Comparison of ENCODE assay signal across 34 cellular contexts in the genomic region with DNA sequence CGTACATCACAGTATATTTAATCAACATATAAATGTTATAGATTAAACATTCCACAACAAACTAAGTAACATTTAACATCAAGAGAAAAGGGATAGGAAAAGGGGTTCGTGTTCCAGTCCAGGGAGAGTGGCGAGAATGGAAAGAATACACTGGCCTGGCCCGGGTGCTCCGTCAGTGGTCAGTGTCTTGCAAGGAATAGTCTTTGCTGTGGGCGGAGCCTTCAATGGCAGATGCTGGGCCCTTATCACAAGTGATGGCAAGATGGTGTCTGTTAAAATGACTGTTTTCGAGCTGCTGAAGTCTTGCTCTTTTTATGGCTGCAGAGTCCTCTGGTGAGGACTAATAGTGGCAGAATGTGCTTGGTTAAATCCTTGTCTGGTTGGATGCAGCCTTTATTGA.
"Had no signal": no experiment of that assay in that cellular context is flagged by ENCODE, and none has a peak within 500 bp of the region (broad histone marks: within the 10 kb centered on the region; RNA-seq: fewer than 3 reads in every experiment).

No MANE protein-coding gene starts in this region.

- DNase-seq: Karpas-422, Kasumi-1, MG63, MM.1S, MV-4-11, NCI-H1048, NCI-H1092, NCI-H1092 treated with DMSO at 0.1 percent for 48 hours, NCI-H1105, NCI-H1105 treated with DMSO at 0.1 percent for 48 hours, NCI-H1417, NCI-H1417 treated with DMSO at 0.1 percent for 48 hours, NCI-H1436, NCI-H1436 treated with DMSO at 0.1 percent for 48 hours, NCI-H146, NCI-H1694, NCI-H1694 treated with DMSO at 0.1 percent for 48 hours, NCI-H187, NCI-H187 treated with DMSO at 0.1 percent for 48 hours, NCI-H1930, NCI-H2029, NCI-H2029 treated with DMSO at 0.1 percent for 48 hours, NCI-H2081, NCI-H2081 treated with DMSO at 0.1 percent for 48 hours, NCI-H2107, NCI-H2171, NCI-H2171 treated with DMSO at 0.1 percent for 48 hours, NCI-H2227 treated with DMSO at 0.1 percent for 48 hours, NCI-H226, NCI-H345, NCI-H446, NCI-H446 treated with DMSO at 0.1 percent for 48 hours, NCI-H510A, NCI-H510A treated with DMSO at 0.1 percent for 48 hours had no signal

- H3K36me3 ChIP-seq: MG63 had no signal

- H3K4me3 ChIP-seq: MG63 had no signal

- H3K9me3 ChIP-seq: MG63 had no signal

- H3K27me3 ChIP-seq: MG63 had no signal
